In genomic region chr4:7798215-7798995, GRCh38 we compare ENCODE assay signal across 21 cellular contexts.
DNase-seq lines count a peak whose midpoint lies in the region; ATAC-seq and TF ChIP-seq lines count a peak whose summit lies in the region.
"Had no signal": no experiment of that assay in that cellular context is flagged by ENCODE, and none has a peak within 500 bp of the region (broad histone marks: within the 10 kb centered on the region; RNA-seq: fewer than 3 reads in every experiment).

No MANE protein-coding gene starts in this region.

- no peak for ATAC-seq in left ventricle myocardium superior
- ATAC-seq: activated CD4-positive, CD25-positive, alpha-beta regulatory T cell treated with anti-CD3 and anti-CD28 coated beads, Interleukin-2, amount 50 U/mL, for 24 hours; gastrocnemius medialis; left lobe of liver; stimulated activated naive CD8-positive, alpha-beta T cell treated with anti-CD3 and anti-CD28 coated beads, Interleukin-15, Interleukin-2, amounts not matched to agents 100 U/mL and 50 U/mL, for 24 hours had no signal

- no peaks in the 10 kb centered on the region for H3K27me3 ChIP-seq in testis
- H3K27me3 ChIP-seq: gastrocnemius medialis, neural progenitor cell had no signal

- no peak for TF ChIP-seq POLR2A in testis (IDR thresholded peaks at IDR 0.05)

- H3K36me3 ChIP-seq in testis (ENCODE audit: low read depth, missing control alignments), result no peaks in the 10 kb centered on the region
- H3K36me3 ChIP-seq: neural progenitor cell had no signal

- intact Hi-C loops in cardiac septum (cut with DNase I) (no loop called here), left ventricle myocardium superior (cut with micrococcal nuclease) (no loop called here), testis (cut with DNase I; ENCODE audit: low total_unique reads) (no loop called here), CD14-positive monocyte (cut with micrococcal nuclease) (no loop called here)

- peak; percentile 53 for DNase-seq in cardiac septum (ENCODE audit: low spot score)
- DNase-seq in left ventricle myocardium superior, result no peak
- peak; percentile 13 for DNase-seq in T1000 (lab: John Stamatoyannopoulos, UW)
- peak; percentile 21 for DNase-seq in fibroblast of gingiva (ENCODE audit: low read depth)
- peak; percentile 56 for DNase-seq in testis
- DNase-seq in CD14-positive monocyte (ENCODE audit: low spot score), result no peak
- no peak for DNase-seq in KG1 (lab: John Stamatoyannopoulos, UW)
- no peak for DNase-seq in hepatic stellate cell (ENCODE audit: low spot score)
- DNase-seq: activated naive CD4-positive, alpha-beta T cell; CD4-positive, alpha-beta memory T cell; DMS79 treated with DMSO at 0.1 percent for 48 hours; gastrocnemius medialis; H7; NCI-H1092 treated with DMSO at 0.1 percent for 48 hours; NCI-H69; stimulated activated naive CD8-positive, alpha-beta T cell treated with anti-CD3 and anti-CD28 coated beads, Interleukin-15, Interleukin-2, amounts not matched to agents 100 U/mL and 50 U/mL, for 24 hours had no signal

- no peaks in the 10 kb centered on the region for H3K4me1 ChIP-seq in testis
- H3K4me1 ChIP-seq: neural progenitor cell had no signal

- H3K27ac ChIP-seq in testis, result no peak overlapping the region
- H3K27ac ChIP-seq: gastrocnemius medialis, neural progenitor cell, SK-N-MC had no signal

- no peak overlapping the region for H3K4me3 Mint-ChIP-seq in CD14-positive monocyte
- H3K4me3 Mint-ChIP-seq: CD4-positive, alpha-beta memory T cell; IgD-negative memory B cell; neural progenitor cell had no signal

- H3K9me3 Mint-ChIP-seq in CD14-positive monocyte, result peaks cover 0 to 6% (median 2%) of the 10 kb centered on the region in 7 donors
- H3K9me3 Mint-ChIP-seq: CD4-positive, alpha-beta memory T cell; IgD-negative memory B cell; neural progenitor cell had no signal

- H3K27me3 Mint-ChIP-seq in CD14-positive monocyte (ENCODE audit: low read depth in 3 of 3), result peaks cover 0 to 7% (median 5%) of the 10 kb centered on the region in 3 donors
- H3K27me3 Mint-ChIP-seq: CD4-positive, alpha-beta memory T cell had no signal

- H3K36me3 Mint-ChIP-seq in CD14-positive monocyte, result peaks cover 0 to 19% of the 10 kb centered on the region in 2 donors

- WGBS in testis, 2 donors, result 63 to 64% methylated on average over 15 to 16 of the region's 16 CpGs

- peaks cover 1% of the 10 kb centered on the region for H3K4me1 Mint-ChIP-seq in CD14-positive monocyte

- TF ChIP-seq CTCF in testis (IDR thresholded peaks at IDR 0.05), result no peak
- no peak for TF ChIP-seq CTCF in CD14-positive monocyte (IDR thresholded peaks at IDR 0.05)

- H3K9me3 ChIP-seq in testis, result no peaks in the 10 kb centered on the region
- H3K9me3 ChIP-seq: gastrocnemius medialis had no signal

- H3K27ac Mint-ChIP-seq in CD14-positive monocyte, result no peak overlapping the region
- H3K27ac Mint-ChIP-seq: CD4-positive, alpha-beta memory T cell; IgD-negative memory B cell had no signal

- H3K4me3 ChIP-seq in testis, result peak overlapping the region; percentile 4 to 17
- H3K4me3 ChIP-seq: gastrocnemius medialis, neural progenitor cell, SK-N-MC had no signal

Comparison
In these comparisons a context has a peak if more than half of its experiments do, and no peak if none do; other contexts are left out.
1. DNase-seq: peak in cardiac septum (single experiment), T1000 (single experiment), fibroblast of gingiva (single experiment) and testis (single experiment); none in left ventricle myocardium superior (single experiment), CD14-positive monocyte (single experiment), KG1 (single experiment) and hepatic stellate cell (single experiment).